22 cellular contexts compared by ENCODE assay signal in the genomic region with DNA sequence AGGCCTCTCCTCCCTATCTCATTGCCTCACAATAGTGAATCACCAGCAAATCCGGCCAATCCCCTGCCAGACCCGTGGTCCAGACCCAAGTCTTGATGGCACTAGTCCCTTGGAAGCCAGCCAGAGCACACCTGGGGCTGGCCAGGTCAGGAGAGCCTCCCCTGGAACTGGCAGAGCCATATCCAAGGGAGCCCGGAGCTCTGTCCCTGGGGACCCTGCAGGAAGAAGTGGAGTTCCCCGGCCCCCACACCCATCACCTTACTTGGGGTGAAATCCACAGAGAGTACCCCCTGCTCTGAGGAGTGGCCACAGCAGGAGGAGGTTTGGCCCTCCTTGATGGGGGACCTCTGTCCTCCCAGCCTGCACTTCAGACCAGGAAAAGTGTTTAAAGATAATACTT.
"Had no signal": no experiment of that assay in that cellular context is flagged by ENCODE, and none has a peak within 500 bp of the region (broad histone marks: within the 10 kb centered on the region; RNA-seq: fewer than 3 reads in every experiment).

No MANE protein-coding gene starts in this region.

- H3K4me2 ChIP-seq: SK-N-SH had no signal

- DNase-seq: IMR-90, Karpas-422, KG1, MM.1S, NCI-H1092 treated with DMSO at 0.1 percent for 48 hours, NCI-H1436, NCI-H187, NCI-H2029, NCI-H2081 treated with DMSO at 0.1 percent for 48 hours, NCI-H2171, NCI-H226, NCI-H446, NCI-H510A, NCI-H524 treated with DMSO at 0.1 percent for 48 hours, NCI-H69, NCI-H774, RPMI8226, SHP77, SK-N-SH, SW 1271 had no signal

- ATAC-seq: HepG2 had no signal

- H3K9me3 ChIP-seq: SK-N-SH had no signal

- FAIRE-seq: HepG2, RCC 7860 had no signal

- H3K9ac ChIP-seq: SK-N-SH had no signal
